Comparison of ENCODE assay signal across 16 cellular contexts in genomic region chr3:112377418-112378071, GRCh38. TPM values are rescaled to one million over a fixed set of nuclear protein-coding genes. Genes with fewer than 3 reads are reported as not detected.
A peak's percentile ranks its signal among the peaks of the same experiment; 100 is the strongest.
DNase-seq lines count a peak whose midpoint lies in the region; ATAC-seq, FAIRE-seq and TF ChIP-seq lines count a peak whose summit lies in the region.
"Had no signal": no experiment of that assay in that cellular context is flagged by ENCODE, and none has a peak within 500 bp of the region (broad histone marks: within the 10 kb centered on the region; RNA-seq: fewer than 3 reads in every experiment).

No MANE protein-coding gene starts in this region.

- no peak overlapping the region for H4K91ac ChIP-seq in H1 (replicated peaks; ENCODE audit: insufficient read length, low read length)

- peaks cover 7% of the 10 kb centered on the region for H3K4me1 Mint-ChIP-seq in CD8-positive, alpha-beta T cell (ENCODE audit: low read depth)

- H3K4me3 Mint-ChIP-seq in CD8-positive, alpha-beta T cell: no peak overlapping the region
- H3K4me3 Mint-ChIP-seq: T-cell had no signal

- H3K23ac ChIP-seq in H1 (ENCODE audit: insufficient read length): no peak overlapping the region

- H3K14ac ChIP-seq in H1 (ENCODE audit: insufficient read length): no peak overlapping the region

- no peak for TF ChIP-seq CTCF in H1 (IDR thresholded peaks at IDR 0.05; ENCODE audit: control extremely low read depth in 1 of 3, insufficient read depth in 1 of 3, low read depth in 1 of 3, low read length in 3 of 3)
- no peak for TF ChIP-seq CTCF in CD8-positive, alpha-beta T cell (IDR thresholded peaks at IDR 0.05)

- no peak overlapping the region for H2AFZ ChIP-seq in H1 (ENCODE audit: low read length)

- peak overlapping the region; percentile 25; the same call in 1 of the 2 replicates for H2BK20ac ChIP-seq in H1 (ENCODE audit: low read length)

- FAIRE-seq in H1 (lab: Jason Lieb, UNC): peak; percentile 13

- no peak overlapping the region for H2AK5ac ChIP-seq in H1 (ENCODE audit: low read depth, low read length)

- no peaks in the 10 kb centered on the region for H3K36me3 Mint-ChIP-seq in CD8-positive, alpha-beta T cell
- H3K36me3 Mint-ChIP-seq: IgD-negative memory B cell, T-cell had no signal

- 74% methylated on average over 4 of the region's 4 CpGs; no CpG with 5 or more reads in 1 of the 2 experiments for WGBS in H1 (ENCODE audit: extremely low coverage in 1 of 2, insufficient coverage in 1 of 2, insufficient read length in 1 of 2, insufficient replicate concordance in 2 of 2, low coverage in 1 of 2, low lambda C conversion rate in 2 of 2, missing lambda C conversion rate in 1 of 2), 2 experiments

- peak overlapping the region; percentile 60 for H3K4me2 ChIP-seq in BLaER1
- H3K4me2 ChIP-seq in H1 (ENCODE audit: insufficient read depth in 1 of 2, low read depth in 2 of 2, low read length in 2 of 2): no peak overlapping the region

- intact Hi-C loops in CD8-positive, alpha-beta T cell (cut with DNase I, micrococcal nuclease): no loop called here

- H3K56ac ChIP-seq in H1 (replicated peaks; ENCODE audit: insufficient read length, low read depth, low read length): no peak overlapping the region

- no peak overlapping the region for H2BK120ac ChIP-seq in H1 (replicated peaks; ENCODE audit: low read depth, low read length)

- H2BK15ac ChIP-seq in H1 (ENCODE audit: low read length): no peak overlapping the region

- no peak overlapping the region for H4K5ac ChIP-seq in H1 (ENCODE audit: insufficient read length, low read depth, low read length)

- no peaks in the 10 kb centered on the region for H4K20me1 ChIP-seq in BLaER1
- H4K20me1 ChIP-seq in H1 (replicated peaks in 1 of 2; ENCODE audit: control insufficient read depth in 1 of 2, insufficient read depth in 2 of 2, low read length in 2 of 2): no peaks in the 10 kb centered on the region

- H3K4me3 ChIP-seq in BLaER1: no peak overlapping the region
- no peak overlapping the region for H3K4me3 ChIP-seq in H1 (ENCODE audit: extremely low read depth in 1 of 4, insufficient read depth in 2 of 4, low read depth in 3 of 4, low read length in 4 of 4)
- no peak overlapping the region for H3K4me3 ChIP-seq in CD8-positive, alpha-beta T cell (ENCODE audit: low read depth, low read length)

- H3K9ac ChIP-seq in BLaER1: no peak overlapping the region
- H3K9ac ChIP-seq in H1 (replicated peaks in 1 of 4; ENCODE audit: extremely low read depth in 1 of 4, low read depth in 3 of 4, low read length in 3 of 4): no peak overlapping the region

- H3K4ac ChIP-seq in H1 (replicated peaks; ENCODE audit: insufficient read length, low read depth, low read length): no peak overlapping the region

- CTCF ChIA-PET in H1 (lab: Charles Lee; ENCODE audit: partially characterized antibody): no interaction called here
- CTCF ChIA-PET in CD8-positive, alpha-beta T cell (lab: Charles Lee): no interaction called here

- no peak for TF ChIP-seq POLR2A in H1 (IDR thresholded peaks at IDR 0.05; ENCODE audit: control extremely low read depth in 1 of 2, low read depth in 2 of 2, low read length in 2 of 2)

- ATAC-seq in CD8-positive, alpha-beta T cell: no peak
- ATAC-seq in GM18520 (IDR thresholded peaks at IDR 0.05; ENCODE audit: unreplicated experiment): no peak
- ATAC-seq: T-cell had no signal

- H3K79me1 ChIP-seq in H1 (ENCODE audit: low read depth, low read length): no peaks in the 10 kb centered on the region

- no peak for TF ChIP-seq RAD21 in H1 (IDR thresholded peaks at IDR 0.05 in 1 of 2, conservative IDR thresholded peaks at IDR 0.05 in 1 of 2; ENCODE audit: low read depth in 2 of 2, low read length in 2 of 2)

- DNase-seq in M059J (ENCODE audit: low read depth) (peak; percentile 43), H1 (ENCODE audit: low read depth in 1 of 2, low spot score in 2 of 2) (no peak), myocyte (ENCODE audit: low read depth) (peak; percentile 23), Kasumi-1 (lab: John Stamatoyannopoulos, UW) (no peak), cerebellum (ENCODE audit: low spot score) (no peak)
- DNase-seq in CD8-positive, alpha-beta T cell: no peak
- DNase-seq: activated effector memory CD4-positive, alpha-beta T cell treated with Interleukin-2 at 50 U/mL for 16 hours; cerebellar nuclear complex; DND-41; NCI-H2081; T-cell had no signal

- H2BK5ac ChIP-seq in H1 (ENCODE audit: low read depth, low read length): no peak overlapping the region

- H3K27me3 Mint-ChIP-seq in CD8-positive, alpha-beta T cell (ENCODE audit: low read depth): no peaks in the 10 kb centered on the region
- H3K27me3 Mint-ChIP-seq: IgD-negative memory B cell, T-cell had no signal

- no peak overlapping the region for H3K27ac Mint-ChIP-seq in CD8-positive, alpha-beta T cell
- H3K27ac Mint-ChIP-seq: IgD-negative memory B cell, T-cell had no signal

- no peaks in the 10 kb centered on the region for H3K9me3 Mint-ChIP-seq in CD8-positive, alpha-beta T cell
- H3K9me3 Mint-ChIP-seq: T-cell had no signal

- H3K27me3 ChIP-seq in BLaER1 (no peaks in the 10 kb centered on the region), H1 (replicated peaks in 1 of 4; ENCODE audit: control insufficient read depth in 3 of 4, extremely low read depth in 1 of 4, insufficient read depth in 3 of 4, low read length in 3 of 4) (no peaks in the 10 kb centered on the region)
- H3K27me3 ChIP-seq in CD8-positive, alpha-beta T cell (ENCODE audit: insufficient read depth, low read length): no peaks in the 10 kb centered on the region
- H3K27me3 ChIP-seq: foreskin keratinocyte had no signal

- no peaks in the 10 kb centered on the region for H3K23me2 ChIP-seq in H1 (ENCODE audit: low read depth, low read length)

- POLR2A ChIA-PET in H1 (lab: Charles Lee; ENCODE audit: partially characterized antibody): interaction anchor here (0.6 kb wide), 1 partner anchor 25 kb away, joined by 3 read pairs; no protein-coding TSS in a partner anchor
- POLR2A ChIA-PET in CD8-positive, alpha-beta T cell (lab: Charles Lee): no interaction called here

- no peak overlapping the region; the same call in 1 of the 2 replicates for H3K18ac ChIP-seq in H1 (ENCODE audit: extremely low read depth, low read length)

- peaks cover 58% of the 10 kb centered on the region for H3K4me1 ChIP-seq in BLaER1
- H3K4me1 ChIP-seq in H1 (replicated peaks in 1 of 4; ENCODE audit: control insufficient read depth in 3 of 4, insufficient read depth in 4 of 4, low read length in 3 of 4): no peaks in the 10 kb centered on the region; a peak in 1 of 7 replicates
- H3K4me1 ChIP-seq in CD8-positive, alpha-beta T cell (ENCODE audit: insufficient read depth, low read length): peaks cover 6% of the 10 kb centered on the region

- no peaks in the 10 kb centered on the region for H3K36me3 ChIP-seq in BLaER1
- no peaks in the 10 kb centered on the region for H3K36me3 ChIP-seq in H1 (ENCODE audit: control insufficient read depth in 2 of 4, insufficient read depth in 4 of 4, low read length in 3 of 4)
- no peaks in the 10 kb centered on the region for H3K36me3 ChIP-seq in CD8-positive, alpha-beta T cell (ENCODE audit: insufficient read depth, low read length)

- peaks cover 13% of the 10 kb centered on the region; the same call in 1 of the 2 replicates for H3K9me3 ChIP-seq in BLaER1
- H3K9me3 ChIP-seq in H1 (ENCODE audit: insufficient read depth in 2 of 2, low read depth in 1 of 2, low read length in 1 of 2): no peaks in the 10 kb centered on the region
- H3K9me3 ChIP-seq in CD8-positive, alpha-beta T cell (ENCODE audit: low read length): no peaks in the 10 kb centered on the region

- H3K27ac ChIP-seq in BLaER1 (no peak overlapping the region), H1 (ENCODE audit: low read depth, low read length) (no peak overlapping the region)
- H3K27ac ChIP-seq in CD8-positive, alpha-beta T cell (ENCODE audit: low read depth, low read length): no peak overlapping the region

- no peak for TF ChIP-seq EP300 in H1 (IDR thresholded peaks at IDR 0.05; ENCODE audit: borderline replicate concordance in 1 of 2, low read depth in 2 of 2, low read length in 2 of 2)

- H2BK12ac ChIP-seq in H1 (ENCODE audit: low read depth, low read length): no peak overlapping the region

- H3K79me2 ChIP-seq in H1 (ENCODE audit: control insufficient read depth in 1 of 2, insufficient read depth in 2 of 2, low read length in 2 of 2): no peaks in the 10 kb centered on the region

- H4K8ac ChIP-seq in H1 (ENCODE audit: extremely low read depth, insufficient read depth, low read length): no peak overlapping the region

TF ChIP-seq in H1, 55 proteins besides CTCF, POLR2A, EP300 and RAD21:
- TF ChIP-seq BRCA1 (IDR thresholded peaks at IDR 0.05; ENCODE audit: low read depth, low read length) (no peak), USF2 (IDR thresholded peaks at IDR 0.05; ENCODE audit: low read length) (no peak), RFX5 (IDR thresholded peaks at IDR 0.05; ENCODE audit: borderline replicate concordance, low read depth, low read length) (no peak), POLR2AphosphoS5 (IDR thresholded peaks at IDR 0.05; ENCODE audit: low read depth, low read length) (no peak), CTBP2 (IDR thresholded peaks at IDR 0.05; ENCODE audit: borderline replicate concordance, insufficient read depth, insufficient read length, low read length) (no peak), SRF (IDR thresholded peaks at IDR 0.05; ENCODE audit: low read depth, low read length) (no peak)

RNA-seq across cellular contexts. Expression of gene CD200, which starts 44.6 kb away (rescaled TPM):
- 0.15 and 0.20 TPM in 2 replicates for total RNA-seq in M059J (2014; rRNA removed; shearing (Covaris generic))
- 50.2 and 51.9 TPM in 2 replicates for total RNA-seq in H1 (2021; fragmentation: NEBNext Ultra II Directional; extraction: Animal tissue kit (Norgen Biotek cat#: 25700))
- polyA plus RNA-seq in H1 (2011; rRNA removed): 25.0 and 45.8 TPM in 2 replicates
- polyA plus RNA-seq in H1 (2011; cell fraction: cytosol; rRNA removed): 39.3 TPM
- 24.9 TPM for polyA plus RNA-seq in H1 (2011; cell fraction: nucleus; rRNA removed)
- polyA plus RNA-seq in H1 (2012, experiment 1 of 2): 46.2 to 51.4 TPM (median 49.5 TPM) in 4 replicates
- polyA plus RNA-seq in H1 (2012, experiment 2 of 2): 7.0 TPM
- polyA plus RNA-seq in H1 (2013, experiment 1 of 2): 104 TPM
- polyA plus RNA-seq in H1 (2013, experiment 2 of 2): 109 TPM
- 41.9 and 57.4 TPM in 2 replicates for polyA minus RNA-seq in H1 (2011; rRNA and poly(A)+ RNA removed)
- polyA minus RNA-seq in H1 (2011; cell fraction: cytosol; rRNA and poly(A)+ RNA removed): 19.0 TPM
- polyA minus RNA-seq in H1 (2011; cell fraction: nucleus; rRNA and poly(A)+ RNA removed): 38.7 TPM
- 0.10 and 0.13 TPM in 2 replicates for total RNA-seq in myocyte
- polyA plus RNA-seq in myocyte (2012): 0.06 TPM
- 1 to 10 TPM; 1.1 to 1.2 TPM for total RNA-seq in CD8-positive, alpha-beta T cell
- total RNA-seq in cerebellum: 49.4 TPM
- total RNA-seq: OCI-LY7 had no signal

Comparison
In these comparisons a context has a peak if more than half of its experiments do, and no peak if none do; other contexts are left out.
1. DNase-seq: peak in M059J (single experiment) and myocyte (single experiment); none in H1 (0 of 2), CD8-positive, alpha-beta T cell (0 of 7), Kasumi-1 (0 of 2) and cerebellum (single experiment).
2. RNA of gene CD200, which starts 44.6 kb away (total RNA-seq): 50.2 to 51.9 TPM in H1 and 49.4 TPM in cerebellum (single experiment); 1.1 to 1.2 TPM in CD8-positive, alpha-beta T cell, 0.15 to 0.20 TPM in M059J and 0.10 to 0.13 TPM in myocyte; every median in the first group is over 10 times any median in the second.